In the genomic region with DNA sequence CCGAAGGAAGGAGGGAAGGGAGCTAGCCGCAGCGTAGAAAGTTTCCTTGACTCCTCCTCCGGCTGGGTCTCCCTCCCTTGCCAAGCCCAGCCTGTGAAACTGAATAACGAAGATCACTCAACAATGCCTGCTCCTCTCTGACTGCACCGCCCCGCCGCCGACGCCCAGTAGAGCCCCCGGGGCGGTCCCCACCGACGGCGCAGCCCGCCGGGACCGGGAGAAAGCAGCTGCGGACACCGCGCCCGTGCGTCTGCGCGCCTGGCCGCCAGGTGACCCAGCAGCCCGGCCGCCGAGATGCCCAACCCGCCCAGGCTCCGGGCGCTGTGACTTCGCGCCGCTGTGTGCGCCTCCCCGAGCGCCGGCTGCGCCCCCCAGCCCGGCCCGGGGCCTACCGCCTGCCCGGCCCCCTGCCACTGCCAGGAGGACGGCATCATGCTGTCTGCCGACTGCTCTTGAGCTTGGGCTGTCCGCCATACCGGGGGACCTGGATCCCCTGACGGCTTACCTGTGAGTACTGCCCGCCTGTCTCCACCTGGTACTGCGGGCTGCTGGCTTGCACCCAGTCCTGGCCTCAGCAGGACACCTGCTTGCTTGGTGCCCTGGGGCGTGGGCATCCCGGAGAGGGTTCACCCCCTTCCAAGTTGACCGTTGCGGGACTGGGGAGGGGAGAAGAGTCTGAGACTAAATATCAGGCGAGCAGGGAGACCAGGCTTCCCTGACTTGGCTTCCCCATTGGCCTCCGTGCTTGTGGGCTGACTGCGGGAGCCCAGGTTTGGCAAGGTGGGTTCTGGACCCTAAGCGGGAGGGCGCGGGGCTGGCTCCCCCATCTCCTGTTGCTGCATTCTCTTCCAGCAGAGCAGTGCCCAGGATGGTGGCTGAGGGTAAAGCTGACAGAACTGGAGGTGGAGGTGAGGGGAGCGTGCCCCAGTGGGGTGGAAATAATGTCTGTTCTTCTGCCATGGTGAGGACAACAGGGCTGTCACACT, we compare ENCODE assay signal across 8 cellular contexts. TPM values are rescaled to one million over a fixed set of nuclear protein-coding genes. Genes with fewer than 3 reads are reported as not detected.
A peak's percentile ranks its signal among the peaks of the same experiment; 100 is the strongest.
DNase-seq lines count a peak whose midpoint lies in the region; ATAC-seq lines count a peak whose summit lies in the region.

No MANE protein-coding gene starts in this region.

- peak overlapping the region; percentile 18 for H3K4me2 ChIP-seq in mesendoderm (ENCODE audit: low read length)

- H3K79me1 ChIP-seq in mesendoderm (ENCODE audit: low read length), result no peaks in the 10 kb centered on the region

- H3K27me3 Mint-ChIP-seq in dendritic cell treated with granulocyte-macrophage colony-stimulating factor and Interleukin-4, amounts not matched to agents 40 ng/mL and 50 ng/mL, for 4 days, result peaks cover 50% of the 10 kb centered on the region

- no peak overlapping the region for H2BK120ac ChIP-seq in mesendoderm (ENCODE audit: low read depth, low read length)

- peak overlapping the region; percentile 38 for H3K9ac ChIP-seq in mesendoderm (ENCODE audit: low read length)

- no peak overlapping the region for H3K27ac Mint-ChIP-seq in dendritic cell treated with granulocyte-macrophage colony-stimulating factor and Interleukin-4, amounts not matched to agents 40 ng/mL and 50 ng/mL, for 4 days

- H3K56ac ChIP-seq in mesendoderm (ENCODE audit: low read length), result peak overlapping the region; percentile 70

- peaks cover 21% of the 10 kb centered on the region for H3K4me1 Mint-ChIP-seq in dendritic cell treated with granulocyte-macrophage colony-stimulating factor and Interleukin-4, amounts not matched to agents 40 ng/mL and 50 ng/mL, for 4 days (ENCODE audit: low read depth)

- H3K36me3 Mint-ChIP-seq in dendritic cell treated with granulocyte-macrophage colony-stimulating factor and Interleukin-4, amounts not matched to agents 40 ng/mL and 50 ng/mL, for 4 days (ENCODE audit: low read depth), result no peaks in the 10 kb centered on the region

- no peak overlapping the region for H2AK5ac ChIP-seq in mesendoderm (ENCODE audit: low read length)

- H3K36me3 ChIP-seq in mesendoderm (ENCODE audit: control insufficient read depth, insufficient read depth, low read length), result no peaks in the 10 kb centered on the region

- H2BK15ac ChIP-seq in mesendoderm (replicated peaks; ENCODE audit: low read depth), result no peak overlapping the region

- H3K79me2 ChIP-seq in mesendoderm (ENCODE audit: control insufficient read depth, insufficient read depth, low read length), result no peaks in the 10 kb centered on the region

- ATAC-seq in HG03039 (IDR thresholded peaks at IDR 0.05; ENCODE audit: unreplicated experiment), result no peak
- no peak for ATAC-seq in HG02759 (IDR thresholded peaks at IDR 0.05; ENCODE audit: unreplicated experiment)
- ATAC-seq in HG03280 (IDR thresholded peaks at IDR 0.05; ENCODE audit: unreplicated experiment), result no peak

- no peaks in the 10 kb centered on the region for H3K27me3 ChIP-seq in mesendoderm (ENCODE audit: insufficient read depth, low read length, poor library complexity)

- H3K23ac ChIP-seq in mesendoderm (ENCODE audit: low read length), result no peak overlapping the region

- H3K4me3 Mint-ChIP-seq in dendritic cell treated with granulocyte-macrophage colony-stimulating factor and Interleukin-4, amounts not matched to agents 40 ng/mL and 50 ng/mL, for 4 days, result peak overlapping the region; percentile 37

- no peak overlapping the region for H3K27ac ChIP-seq in mesendoderm (ENCODE audit: low read depth, low read length)

- DNase-seq in COLO668 (lab: John Stamatoyannopoulos, UW; ENCODE audit: unreplicated experiment) (peak; percentile 73), NCI-H1105 (lab: John Stamatoyannopoulos, UW) (peak; percentile 12), mesendoderm (no peak), inferior parietal cortex (ENCODE audit: extremely low spot score) (no peak)

- H3K9me3 Mint-ChIP-seq in dendritic cell treated with granulocyte-macrophage colony-stimulating factor and Interleukin-4, amounts not matched to agents 40 ng/mL and 50 ng/mL, for 4 days, result no peaks in the 10 kb centered on the region

- no CpG with 5 or more reads among the region's 62 CpGs for WGBS in mesendoderm (ENCODE audit: extremely low coverage, insufficient coverage, low lambda C conversion rate)

- H4K8ac ChIP-seq in mesendoderm (ENCODE audit: low read depth, low read length), result no peak overlapping the region

- H3K18ac ChIP-seq in mesendoderm (ENCODE audit: low read length), result no peak overlapping the region

- H4K5ac ChIP-seq in mesendoderm (ENCODE audit: low read length), result no peak overlapping the region

- H3K4me1 ChIP-seq in mesendoderm (ENCODE audit: control insufficient read depth, low read depth, low read length), result no peaks in the 10 kb centered on the region

- H3K4ac ChIP-seq in mesendoderm (ENCODE audit: low read depth, low read length), result no peak overlapping the region

- intact Hi-C loops in dendritic cell treated with granulocyte-macrophage colony-stimulating factor and Interleukin-4, amounts not matched to agents 40 ng/mL and 50 ng/mL, for 4 days (cut with micrococcal nuclease), result loop anchor here (5.0 kb wide), 2 partner anchors 101 to 491 kb away; no protein-coding TSS in a partner anchor

- H3K4me3 ChIP-seq in mesendoderm (ENCODE audit: low read length), result no peak overlapping the region

- no peak overlapping the region for H2BK5ac ChIP-seq in mesendoderm (ENCODE audit: low read length)

RNA-seq across cellular contexts. Expression of gene SPTLC1, which starts 26.2 kb away (rescaled TPM):
- 64.5 TPM for polyA plus RNA-seq in mesendoderm (2013, experiment 1 of 2)
- 61.3 TPM for polyA plus RNA-seq in mesendoderm (2013, experiment 2 of 2)

Comparison
In these comparisons a context has a peak if more than half of its experiments do, and no peak if none do; other contexts are left out.
1. DNase-seq: peak in COLO668 (single experiment) and NCI-H1105 (single experiment); none in mesendoderm (single experiment) and inferior parietal cortex (single experiment).